In the genomic region with DNA sequence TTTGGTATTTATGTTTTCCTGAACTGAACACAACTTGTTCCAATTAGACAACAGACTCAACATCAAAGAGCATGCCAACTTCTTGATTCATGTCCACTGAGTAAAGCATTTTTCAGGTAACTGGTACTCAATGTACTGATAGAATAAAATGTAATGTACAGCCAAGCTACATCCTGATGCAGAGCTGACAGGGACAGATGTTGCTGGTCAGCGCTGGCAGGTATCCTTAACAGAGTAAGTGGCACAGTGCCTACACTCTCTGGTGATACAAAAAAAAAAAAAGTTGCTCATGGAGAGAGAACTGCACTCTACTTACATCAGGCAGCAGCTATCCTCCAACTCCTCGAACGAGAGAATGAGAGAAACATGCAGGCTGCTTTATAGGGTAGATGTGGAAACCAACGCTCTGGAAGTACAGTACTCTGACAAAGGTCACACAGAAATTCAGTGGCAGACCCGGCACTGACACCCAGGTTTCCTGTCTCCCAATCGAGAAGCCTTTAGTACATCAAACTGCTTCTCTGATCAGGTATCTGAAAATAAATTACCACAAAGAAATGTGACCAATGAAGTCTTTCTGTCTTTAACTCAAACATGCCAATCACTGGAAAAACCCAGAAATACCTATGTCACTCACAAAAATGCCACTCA, we compare ENCODE assay signal across 11 cellular contexts. TPM values are rescaled to one million over a fixed set of nuclear protein-coding genes. Genes with fewer than 3 reads are reported as not detected.
DNase-seq lines count a peak whose midpoint lies in the region; ATAC-seq and TF ChIP-seq lines count a peak whose summit lies in the region.
"Had no signal": no experiment of that assay in that cellular context is flagged by ENCODE, and none has a peak within 500 bp of the region (broad histone marks: within the 10 kb centered on the region; RNA-seq: fewer than 3 reads in every experiment).

No MANE protein-coding gene starts in this region.

- H3K27me3 ChIP-seq in DOHH2 (ENCODE audit: control insufficient read depth, low read length): no peaks in the 10 kb centered on the region
- H3K27me3 ChIP-seq in esophagus squamous epithelium: no peaks in the 10 kb centered on the region
- H3K27me3 ChIP-seq in parathyroid adenoma (ENCODE audit: control insufficient read depth, insufficient read depth, low read length): no peaks in the 10 kb centered on the region

- CTCF ChIA-PET in T-cell (lab: Charles Lee): no interaction called here

- no peaks in the 10 kb centered on the region for H3K9me2 ChIP-seq in DOHH2 (replicated peaks; ENCODE audit: control insufficient read depth, low read length)

- H3K9me3 ChIP-seq in DOHH2 (ENCODE audit: control insufficient read depth, insufficient read depth, low read length) (no peaks in the 10 kb centered on the region), esophagus squamous epithelium (no peaks in the 10 kb centered on the region), parathyroid adenoma (ENCODE audit: control insufficient read depth, low read length) (no peaks in the 10 kb centered on the region)

- H2AFZ ChIP-seq in parathyroid adenoma: no peak overlapping the region

- WGBS in esophagus squamous epithelium, 2 donors: 34 to 47% methylated on average over 6 of the region's 6 CpGs

- peak overlapping the region; percentile 90 for H3K4me2 ChIP-seq in DOHH2 (ENCODE audit: low read length)
- peak overlapping the region; percentile 4 for H3K4me2 ChIP-seq in parathyroid adenoma (ENCODE audit: low read length)

- ATAC-seq in T-cell (replicated peaks in 1 of 4): no peak
- no peak for ATAC-seq in activated CD4-positive, CD25-positive, alpha-beta regulatory T cell treated with anti-CD3 and anti-CD28 coated beads, Interleukin-2, amount 50 U/mL, for 24 hours

- intact Hi-C loops in esophagus squamous epithelium (cut with DNase I) (no loop called here), posterior cingulate gyrus (cut with DNase I) (no loop called here)

- peak overlapping the region; percentile 57 to 85 (median 82) for H3K4me3 Mint-ChIP-seq in T-cell

- H3K4me3 ChIP-seq in DOHH2 (ENCODE audit: low read length) (peak overlapping the region; percentile 98), esophagus squamous epithelium (no peak overlapping the region), parathyroid adenoma (ENCODE audit: low read depth, low read length) (no peak overlapping the region)

- no peak overlapping the region for H3K9ac ChIP-seq in parathyroid adenoma

- peaks cover 66 to 78% (median 76%) of the 10 kb centered on the region in 3 donors for H3K4me1 Mint-ChIP-seq in T-cell

- H3K79me2 ChIP-seq in DOHH2 (ENCODE audit: control insufficient read depth, low read length): peaks cover 96% of the 10 kb centered on the region
- H3K79me2 ChIP-seq in parathyroid adenoma: peaks cover 34% of the 10 kb centered on the region

- H3K36me3 ChIP-seq in DOHH2 (ENCODE audit: control insufficient read depth, low read length) (peaks cover 66% of the 10 kb centered on the region), esophagus squamous epithelium (no peaks in the 10 kb centered on the region), parathyroid adenoma (ENCODE audit: control insufficient read depth, insufficient read depth, low read length) (no peaks in the 10 kb centered on the region)

- DNase-seq in T-cell: peak in 1 of 34 experiments; percentile 8
- no peak for DNase-seq in esophagus squamous epithelium (lab: John Stamatoyannopoulos, UW)
- DNase-seq in posterior cingulate gyrus: no peak
- no peak for DNase-seq in activated CD4-positive, CD25-positive, alpha-beta regulatory T cell treated with anti-CD3 and anti-CD28 coated beads, Interleukin-2, amount 50 U/mL, for 72 hours
- DNase-seq in HUDEP-2 (lab: John Stamatoyannopoulos, UW; ENCODE audit: unreplicated experiment in 76 of 76): no peak
- DNase-seq: activated CD4-positive, alpha-beta T cell treated with anti-CD3 and anti-CD28 coated beads for 4 hours; effector CD8-positive, alpha-beta T cell; NCI-H510A had no signal

- peak overlapping the region; percentile 72 to 88 for H3K27ac Mint-ChIP-seq in T-cell

- H3K27ac ChIP-seq in DOHH2 (ENCODE audit: low read depth, low read length): no peak overlapping the region
- H3K27ac ChIP-seq in esophagus squamous epithelium: peak overlapping the region; percentile 3 to 98 (median 68)
- H3K27ac ChIP-seq in parathyroid adenoma: peak overlapping the region; percentile 8

- peaks cover 28% of the 10 kb centered on the region for H4K20me1 ChIP-seq in DOHH2 (ENCODE audit: control insufficient read depth, insufficient read depth, low read depth, low read length)

- peaks cover 18% of the 10 kb centered on the region; the same call in 1 of the 2 replicates for H3F3A ChIP-seq in DOHH2 (ENCODE audit: control insufficient read depth, insufficient read depth)

- H3K36me3 Mint-ChIP-seq in T-cell: peaks cover 13% of the 10 kb centered on the region

- no peaks in the 10 kb centered on the region for H3K9me3 Mint-ChIP-seq in T-cell

- POLR2A ChIA-PET in T-cell (lab: Charles Lee): interaction anchor here in 1 of 2 donors (1.2 kb wide), 1 partner anchor 186 kb away, joined by 3 read pairs; no protein-coding TSS in a partner anchor

- no peaks in the 10 kb centered on the region for H3K27me3 Mint-ChIP-seq in T-cell

- peaks cover 84% of the 10 kb centered on the region for H3K4me1 ChIP-seq in DOHH2 (ENCODE audit: control insufficient read depth, low read length)
- H3K4me1 ChIP-seq in esophagus squamous epithelium: peaks cover 11 to 88% (median 30%) of the 10 kb centered on the region in 3 donors
- H3K4me1 ChIP-seq in parathyroid adenoma: peaks cover 34% of the 10 kb centered on the region

- no peak for TF ChIP-seq POLR2A in esophagus squamous epithelium (IDR thresholded peaks at IDR 0.05)

- TF ChIP-seq CTCF in DOHH2 (IDR thresholded peaks at IDR 0.05; ENCODE audit: low read depth, low read length, poor library complexity, severe bottlenecking): no peak
- TF ChIP-seq CTCF in esophagus squamous epithelium (IDR thresholded peaks at IDR 0.05): no peak
- no peak for TF ChIP-seq CTCF in parathyroid adenoma (IDR thresholded peaks at IDR 0.05)

RNA-seq across cellular contexts. Expression of a gene that starts 4.6 kb away (rescaled TPM):
- total RNA-seq in T-cell: 100 to 1,000 TPM; 140 to 269 (median 177) TPM
- total RNA-seq in esophagus squamous epithelium: 100 to 1,000 TPM in 3 of 4 donors, 10 to 100 TPM in 1; 70.5 to 323 (median 161) TPM
